In the genomic region with DNA sequence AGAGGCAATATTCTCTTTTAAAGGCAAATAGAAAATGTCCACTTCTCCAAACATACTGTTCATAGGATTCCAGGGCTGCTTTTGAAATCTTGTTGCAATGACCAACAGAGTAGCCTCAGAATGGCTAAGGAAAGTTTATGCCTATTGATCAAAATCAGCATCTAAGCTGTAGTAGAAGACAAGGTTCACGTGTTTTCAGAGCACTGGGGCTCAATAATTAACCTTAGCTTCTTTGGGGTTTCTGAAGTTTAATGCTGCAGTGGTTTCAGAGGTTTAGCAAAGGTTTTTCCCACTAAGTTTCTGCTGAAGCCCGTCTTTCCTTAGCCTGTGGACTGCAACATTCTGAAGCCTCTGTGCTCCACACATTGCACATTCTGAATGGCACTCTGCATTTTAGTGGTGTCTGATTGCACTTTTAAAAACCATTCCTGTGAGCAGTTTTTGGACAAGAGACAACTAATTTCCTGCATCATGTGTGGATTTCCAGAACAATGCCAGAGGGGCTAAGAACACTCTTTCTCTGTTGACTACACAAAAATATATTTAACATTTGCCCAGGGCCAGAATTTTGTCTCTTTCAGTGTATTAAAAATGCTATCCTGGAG, we compare ENCODE assay signal across 19 cellular contexts.
DNase-seq lines count a peak whose midpoint lies in the region; ATAC-seq, FAIRE-seq and TF ChIP-seq lines count a peak whose summit lies in the region.
"Had no signal": no experiment of that assay in that cellular context is flagged by ENCODE, and none has a peak within 500 bp of the region (broad histone marks: within the 10 kb centered on the region; RNA-seq: fewer than 3 reads in every experiment).

No MANE protein-coding gene starts in this region.

- H3K79me2 ChIP-seq in astrocyte (ENCODE audit: insufficient read depth, low read length), result no peaks in the 10 kb centered on the region
- no peaks in the 10 kb centered on the region for H3K79me2 ChIP-seq in osteoblast (ENCODE audit: insufficient read depth, low read length)

- no peak overlapping the region for H3K4me3 Mint-ChIP-seq in astrocyte (ENCODE audit: unreplicated experiment)
- no peak overlapping the region for H3K4me3 Mint-ChIP-seq in activated T-helper 17 cell treated with anti-CD3 and anti-CD28 coated beads, Interleukin-2, amount 50 U/mL, for 72 hours
- H3K4me3 Mint-ChIP-seq: immature natural killer cell; natural killer cell treated with Interleukin-12 subunit alpha and Interleukin-12 subunit beta and Interleukin-15 and Interleukin-18, amount 100 ng/mL, for 72 hours; stimulated activated naive B cell treated with anti-CD40 and anti-IgM and Interleukin-4, amounts not matched to agents 10 μg/mL and 1 μg/mL and 100 μg/mL, for 72 hours; T-cell had no signal

- H3K9me3 Mint-ChIP-seq in astrocyte (ENCODE audit: unreplicated experiment), result no peaks in the 10 kb centered on the region
- no peaks in the 10 kb centered on the region for H3K9me3 Mint-ChIP-seq in activated T-helper 17 cell treated with anti-CD3 and anti-CD28 coated beads, Interleukin-2, amount 50 U/mL, for 72 hours
- H3K9me3 Mint-ChIP-seq: immature natural killer cell; natural killer cell treated with Interleukin-12 subunit alpha and Interleukin-12 subunit beta and Interleukin-15 and Interleukin-18, amount 100 ng/mL, for 72 hours; stimulated activated naive B cell treated with anti-CD40 and anti-IgM and Interleukin-4, amounts not matched to agents 10 μg/mL and 1 μg/mL and 100 μg/mL, for 72 hours; T-cell had no signal

- H3K4me1 ChIP-seq in astrocyte (ENCODE audit: insufficient read depth, low read length), result no peaks in the 10 kb centered on the region
- H3K4me1 ChIP-seq in osteoblast (ENCODE audit: insufficient read depth, low read length), result no peaks in the 10 kb centered on the region
- H3K4me1 ChIP-seq: transverse colon had no signal

- H3K36me3 ChIP-seq in astrocyte (ENCODE audit: insufficient read depth, low read length) (no peaks in the 10 kb centered on the region), osteoblast (ENCODE audit: insufficient read depth, low read length) (no peaks in the 10 kb centered on the region)
- H3K36me3 ChIP-seq: BE2C, transverse colon had no signal

- H3K4me2 ChIP-seq in astrocyte (ENCODE audit: low read length) (no peak overlapping the region), osteoblast (ENCODE audit: insufficient read depth, low read length) (no peak overlapping the region)

- no peak overlapping the region for H3K9ac ChIP-seq in astrocyte (ENCODE audit: low read length)

- no peaks in the 10 kb centered on the region for H3K27me3 Mint-ChIP-seq in astrocyte (ENCODE audit: low read depth, unreplicated experiment)
- H3K27me3 Mint-ChIP-seq in activated T-helper 17 cell treated with anti-CD3 and anti-CD28 coated beads, Interleukin-2, amount 50 U/mL, for 72 hours, result no peaks in the 10 kb centered on the region
- H3K27me3 Mint-ChIP-seq: natural killer cell treated with Interleukin-12 subunit alpha and Interleukin-12 subunit beta and Interleukin-15 and Interleukin-18, amount 100 ng/mL, for 72 hours; stimulated activated naive B cell treated with anti-CD40 and anti-IgM and Interleukin-4, amounts not matched to agents 10 μg/mL and 1 μg/mL and 100 μg/mL, for 72 hours; T-cell had no signal

- ATAC-seq in GM18511 (IDR thresholded peaks at IDR 0.05; ENCODE audit: unreplicated experiment) (peak; percentile 66), HG02759 (IDR thresholded peaks at IDR 0.05; ENCODE audit: unreplicated experiment) (peak; percentile 63), HG02588 (IDR thresholded peaks at IDR 0.05; ENCODE audit: unreplicated experiment) (no peak)
- no peak for ATAC-seq in activated T-helper 17 cell treated with anti-CD3 and anti-CD28 coated beads, Interleukin-2, amount 50 U/mL, for 72 hours (replicated peaks)
- ATAC-seq: natural killer cell treated with Interleukin-12 subunit alpha and Interleukin-12 subunit beta and Interleukin-15 and Interleukin-18, amount 100 ng/mL, for 72 hours; T-cell had no signal

- no peak overlapping the region for H3K27ac Mint-ChIP-seq in astrocyte (ENCODE audit: unreplicated experiment)
- H3K27ac Mint-ChIP-seq in activated T-helper 17 cell treated with anti-CD3 and anti-CD28 coated beads, Interleukin-2, amount 50 U/mL, for 72 hours, result no peak overlapping the region
- H3K27ac Mint-ChIP-seq: immature natural killer cell; natural killer cell treated with Interleukin-12 subunit alpha and Interleukin-12 subunit beta and Interleukin-15 and Interleukin-18, amount 100 ng/mL, for 72 hours; stimulated activated naive B cell treated with anti-CD40 and anti-IgM and Interleukin-4, amounts not matched to agents 10 μg/mL and 1 μg/mL and 100 μg/mL, for 72 hours; T-cell had no signal

- H3K4me3 ChIP-seq in astrocyte (ENCODE audit: insufficient read depth, low read depth, low read length) (no peak overlapping the region), osteoblast (ENCODE audit: insufficient read depth, low read length) (no peak overlapping the region)
- H3K4me3 ChIP-seq: transverse colon had no signal

- H3K27me3 ChIP-seq in astrocyte (ENCODE audit: insufficient read depth, low read length) (no peaks in the 10 kb centered on the region), osteoblast (ENCODE audit: insufficient read depth, low read length) (no peaks in the 10 kb centered on the region)
- H3K27me3 ChIP-seq: BE2C, transverse colon had no signal

- H3K27ac ChIP-seq in astrocyte (ENCODE audit: low read depth, low read length) (no peak overlapping the region), osteoblast (ENCODE audit: low read depth, low read length) (no peak overlapping the region)
- H3K27ac ChIP-seq: epithelial cell of prostate, transverse colon had no signal

- peaks cover 7% of the 10 kb centered on the region for H3K4me1 Mint-ChIP-seq in astrocyte (ENCODE audit: low read depth, unreplicated experiment)
- H3K4me1 Mint-ChIP-seq in activated T-helper 17 cell treated with anti-CD3 and anti-CD28 coated beads, Interleukin-2, amount 50 U/mL, for 72 hours, result no peaks in the 10 kb centered on the region
- H3K4me1 Mint-ChIP-seq: immature natural killer cell, T-cell had no signal

- H3K36me3 Mint-ChIP-seq in astrocyte (ENCODE audit: low read depth, unreplicated experiment), result no peaks in the 10 kb centered on the region
- no peaks in the 10 kb centered on the region for H3K36me3 Mint-ChIP-seq in activated T-helper 17 cell treated with anti-CD3 and anti-CD28 coated beads, Interleukin-2, amount 50 U/mL, for 72 hours (ENCODE audit: low read depth)
- H3K36me3 Mint-ChIP-seq: immature natural killer cell; natural killer cell treated with Interleukin-12 subunit alpha and Interleukin-12 subunit beta and Interleukin-15 and Interleukin-18, amount 100 ng/mL, for 72 hours; stimulated activated naive B cell treated with anti-CD40 and anti-IgM and Interleukin-4, amounts not matched to agents 10 μg/mL and 1 μg/mL and 100 μg/mL, for 72 hours; T-cell had no signal

- no peaks in the 10 kb centered on the region for H4K20me1 ChIP-seq in astrocyte (ENCODE audit: insufficient read depth, low read length)
- no peaks in the 10 kb centered on the region for H4K20me1 ChIP-seq in osteoblast (ENCODE audit: insufficient read depth, low read length)

- TF ChIP-seq CTCF in astrocyte (IDR thresholded peaks at IDR 0.05; ENCODE audit: insufficient read depth, low read depth, low read length) (no peak), osteoblast (IDR thresholded peaks at IDR 0.05; ENCODE audit: extremely low read depth, low read depth, low read length) (no peak)

- FAIRE-seq in astrocyte (lab: Jason Lieb, UNC), result no peak
- FAIRE-seq: bronchial epithelial cell had no signal

- peak; percentile 10 for DNase-seq in astrocyte (ENCODE audit: low read depth)
- DNase-seq in osteoblast (ENCODE audit: insufficient read length, low spot score, missing footprints), result no peak
- DNase-seq in dermis blood vessel endothelial cell, result no peak
- DNase-seq in germinal center (ENCODE audit: low spot score), result no peak
- DNase-seq: activated naive CD4-positive, alpha-beta T cell treated with anti-CD3 and anti-CD28 coated beads, Interleukin-2, amount 50 U/mL, for 16 hours; activated T-cell treated with anti-CD3 and anti-CD28 coated beads for 4 hours; BE2C; immature natural killer cell; NCI-H146; stimulated activated naive B cell treated with anti-CD40 and anti-IgM and Interleukin-4, amounts not matched to agents 10 μg/mL and 1 μg/mL and 100 μg/mL, for 72 hours; T-cell; transverse colon had no signal

- H2AFZ ChIP-seq in astrocyte (ENCODE audit: low read depth, low read length) (no peak overlapping the region), osteoblast (ENCODE audit: low read length) (peak overlapping the region; percentile 45)

- H3K9me3 ChIP-seq in astrocyte (ENCODE audit: insufficient read depth, low read depth, low read length) (no peaks in the 10 kb centered on the region), osteoblast (ENCODE audit: low read depth, low read length) (no peaks in the 10 kb centered on the region)
- H3K9me3 ChIP-seq: BE2C, transverse colon had no signal

Comparison
In these comparisons a context has a peak if more than half of its experiments do, and no peak if none do; other contexts are left out.
1. ATAC-seq: peak in GM18511 (single experiment) and HG02759 (single experiment); none in HG02588 (single experiment) and activated T-helper 17 cell treated with anti-CD3 and anti-CD28 coated beads, Interleukin-2, amount 50 U/mL, for 72 hours (single experiment).